In genomic region chr20:49821850-49822249, GRCh38 we compare ENCODE assay signal across 1 cellular context.
TF ChIP-seq lines count a peak whose summit lies in the region.

No MANE protein-coding gene starts in this region.

TF ChIP-seq in SK-N-SH treated with all-trans-retinoic acid at 6 μM for 48 hours, 23 proteins besides CTCF, POLR2A, EP300 and RAD21 (continued from another document):
- TF ChIP-seq, protein P1, sequence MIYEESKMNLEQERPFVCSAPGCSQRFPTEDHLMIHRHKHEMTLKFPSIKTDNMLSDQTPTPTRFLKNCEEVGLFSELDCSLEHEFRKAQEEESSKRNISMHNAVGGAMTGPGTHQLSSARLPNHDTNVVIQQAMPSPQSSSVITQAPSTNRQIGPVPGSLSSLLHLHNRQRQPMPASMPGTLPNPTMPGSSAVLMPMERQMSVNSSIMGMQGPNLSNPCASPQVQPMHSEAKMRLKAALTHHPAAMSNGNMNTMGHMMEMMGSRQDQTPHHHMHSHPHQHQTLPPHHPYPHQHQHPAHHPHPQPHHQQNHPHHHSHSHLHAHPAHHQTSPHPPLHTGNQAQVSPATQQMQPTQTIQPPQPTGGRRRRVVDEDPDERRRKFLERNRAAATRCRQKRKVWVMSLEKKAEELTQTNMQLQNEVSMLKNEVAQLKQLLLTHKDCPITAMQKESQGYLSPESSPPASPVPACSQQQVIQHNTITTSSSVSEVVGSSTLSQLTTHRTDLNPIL (CRISPR knock-in tag; IDR thresholded peaks at IDR 0.05; ENCODE audit: low read depth), result no peak
- TF ChIP-seq GLIS3 (CRISPR knock-in tag; IDR thresholded peaks at IDR 0.05), result no peak
- TF ChIP-seq, protein P2, sequence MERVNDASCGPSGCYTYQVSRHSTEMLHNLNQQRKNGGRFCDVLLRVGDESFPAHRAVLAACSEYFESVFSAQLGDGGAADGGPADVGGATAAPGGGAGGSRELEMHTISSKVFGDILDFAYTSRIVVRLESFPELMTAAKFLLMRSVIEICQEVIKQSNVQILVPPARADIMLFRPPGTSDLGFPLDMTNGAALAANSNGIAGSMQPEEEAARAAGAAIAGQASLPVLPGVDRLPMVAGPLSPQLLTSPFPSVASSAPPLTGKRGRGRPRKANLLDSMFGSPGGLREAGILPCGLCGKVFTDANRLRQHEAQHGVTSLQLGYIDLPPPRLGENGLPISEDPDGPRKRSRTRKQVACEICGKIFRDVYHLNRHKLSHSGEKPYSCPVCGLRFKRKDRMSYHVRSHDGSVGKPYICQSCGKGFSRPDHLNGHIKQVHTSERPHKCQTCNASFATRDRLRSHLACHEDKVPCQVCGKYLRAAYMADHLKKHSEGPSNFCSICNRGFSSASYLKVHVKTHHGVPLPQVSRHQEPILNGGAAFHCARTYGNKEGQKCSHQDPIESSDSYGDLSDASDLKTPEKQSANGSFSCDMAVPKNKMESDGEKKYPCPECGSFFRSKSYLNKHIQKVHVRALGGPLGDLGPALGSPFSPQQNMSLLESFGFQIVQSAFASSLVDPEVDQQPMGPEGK (CRISPR knock-in tag; IDR thresholded peaks at IDR 0.05; ENCODE audit: borderline replicate concordance), result no peak
- TF ChIP-seq ZFP30 (CRISPR knock-in tag; IDR thresholded peaks at IDR 0.05), result no peak
- no peak for TF ChIP-seq ZNF70 (CRISPR knock-in tag; IDR thresholded peaks at IDR 0.05)
- no peak for TF ChIP-seq ISL1 (CRISPR knock-in tag; IDR thresholded peaks at IDR 0.05)
- TF ChIP-seq ZFP3 (CRISPR knock-in tag; IDR thresholded peaks at IDR 0.05), result no peak
- no peak for TF ChIP-seq ZNF8 (CRISPR knock-in tag; IDR thresholded peaks at IDR 0.05)
- TF ChIP-seq PPARA (CRISPR knock-in tag; IDR thresholded peaks at IDR 0.05; ENCODE audit: borderline replicate concordance), result no peak
- no peak for TF ChIP-seq RARB (CRISPR knock-in tag; IDR thresholded peaks at IDR 0.05)
TF ChIP-seq in SK-N-SH treated with all-trans-retinoic acid at 6 μM for 48 hours: peak in this region for 0.
